ENCODE assay signal across 22 cellular contexts in genomic region chr2:216486708-216487107, GRCh38. TPM values are rescaled to one million over a fixed set of nuclear protein-coding genes. Genes with fewer than 3 reads are reported as not detected.
DNase-seq lines count a peak whose midpoint lies in the region; ATAC-seq and TF ChIP-seq lines count a peak whose summit lies in the region.
"Had no signal": no experiment of that assay in that cellular context is flagged by ENCODE, and none has a peak within 500 bp of the region (broad histone marks: within the 10 kb centered on the region; RNA-seq: fewer than 3 reads in every experiment).

No MANE protein-coding gene starts in this region.

- no peak overlapping the region for H4K5ac ChIP-seq in IMR-90 (ENCODE audit: low read depth, low read length)

- H2AFZ ChIP-seq in IMR-90 (replicated peaks; ENCODE audit: low read length, poor library complexity) = no peak overlapping the region

- H2AK5ac ChIP-seq in IMR-90 (ENCODE audit: low read depth, low read length) = no peak overlapping the region; the same call in 1 of the 2 replicates

- H2BK120ac ChIP-seq in IMR-90 (ENCODE audit: low read depth, low read length) = no peak overlapping the region

- H2BK20ac ChIP-seq in IMR-90 (ENCODE audit: low read depth, low read length) = no peak overlapping the region

- ATAC-seq in IMR-90 (ENCODE audit: low read depth) = peak; percentile 15; the same call in 1 of the 2 replicates
- ATAC-seq in left lung = peak; percentile 66
- ATAC-seq in activated naive CD8-positive, alpha-beta T cell treated with anti-CD3 and anti-CD28 coated beads, Interleukin-2, amount 50 U/mL, for 24 hours = no peak
- ATAC-seq in HG03521 (IDR thresholded peaks at IDR 0.05; ENCODE audit: unreplicated experiment) = no peak

- BruUV-seq in IMR-90 (replicated peaks; lab: Mats Ljungman, UMichigan) = no TSS peak

- H3K9me3 Mint-ChIP-seq in activated naive CD8-positive, alpha-beta T cell treated with anti-CD3 and anti-CD28 coated beads, Interleukin-2, amount 50 U/mL, for 24 hours = no peaks in the 10 kb centered on the region
- H3K9me3 Mint-ChIP-seq: brain had no signal

- H3K4me1 Mint-ChIP-seq in activated naive CD8-positive, alpha-beta T cell treated with anti-CD3 and anti-CD28 coated beads, Interleukin-2, amount 50 U/mL, for 24 hours = no peaks in the 10 kb centered on the region

- H3K9me1 ChIP-seq in IMR-90 (ENCODE audit: insufficient read depth, low read length) = 0 out of 2 replicates have a peak, but pooled peaks cover 5% of the 10 kb centered on the region

- TF ChIP-seq CTCF in IMR-90 (conservative IDR thresholded peaks at IDR 0.05; ENCODE audit: low read depth, low read length) (no peak), left lung (IDR thresholded peaks at IDR 0.05) (no peak), spleen (IDR thresholded peaks at IDR 0.05 in 8 of 11, conservative IDR thresholded peaks at IDR 0.05 in 3 of 11) (no peak)

- H3K27ac ChIP-seq in IMR-90 (ENCODE audit: insufficient read depth, low read length) = no peak overlapping the region
- peak overlapping the region in 1 of 2 donors; percentile 62 for H3K27ac ChIP-seq in left lung
- peak overlapping the region in 3 of 8 donors; percentile 38 to 59 (median 58) for H3K27ac ChIP-seq in spleen
- H3K27ac ChIP-seq: colonic mucosa, suprapubic skin had no signal

- POLR2A ChIA-PET in IMR-90 (lab: Charles Lee; ENCODE audit: unreplicated experiment) = no interaction called here

- peak; percentile 72 to 74 for DNase-seq in AML-193 (lab: John Stamatoyannopoulos, UW)
- no peak for DNase-seq in IMR-90
- DNase-seq in UCSD-AML1 (lab: John Stamatoyannopoulos, UW; ENCODE audit: unreplicated experiment) = peak; percentile 72
- DNase-seq in left lung = peak in 1 of 2 donors; percentile 44
- no peak for DNase-seq in activated naive CD8-positive, alpha-beta T cell treated with anti-CD3 and anti-CD28 coated beads, Interleukin-2, amount 50 U/mL, for 24 hours
- DNase-seq in dedifferentiated amniotic fluid mesenchymal stem cell (ENCODE audit: extremely low spot score) = no peak
- DNase-seq in spleen = no peak
- DNase-seq: colonic mucosa; COR-L47; DND-41; foreskin melanocyte; kidney glomerular epithelial cell; NCI-H1436 treated with DMSO at 0.1 percent for 48 hours; NCI-H2171 treated with DMSO at 0.1 percent for 48 hours; NCI-H774; retina; SK-N-SH; stimulated activated CD4-positive, alpha-beta T cell treated with anti-CD3 and anti-CD28 coated beads, Interleukin-15, amount 100 ng/mL, for 24 hours; T1000 had no signal

- H3K36me3 ChIP-seq in IMR-90 (ENCODE audit: control insufficient read depth, insufficient read depth, low read length) = peaks cover 4% of the 10 kb centered on the region
- H3K36me3 ChIP-seq in left lung = peaks cover 0 to 18% of the 10 kb centered on the region in 2 donors
- peaks cover 0 to 22% (median 15%) of the 10 kb centered on the region in 6 donors for H3K36me3 ChIP-seq in spleen
- H3K36me3 ChIP-seq: colonic mucosa had no signal

- H3K27me3 Mint-ChIP-seq in activated naive CD8-positive, alpha-beta T cell treated with anti-CD3 and anti-CD28 coated beads, Interleukin-2, amount 50 U/mL, for 24 hours = no peaks in the 10 kb centered on the region

- no peak overlapping the region for H3K23ac ChIP-seq in IMR-90 (ENCODE audit: low read depth, low read length)

- H2BK15ac ChIP-seq in IMR-90 (ENCODE audit: low read depth, low read length) = no peak overlapping the region

- TF ChIP-seq RAD21 in IMR-90 (IDR thresholded peaks at IDR 0.05; ENCODE audit: low read length) = no peak

- H3K9ac ChIP-seq in IMR-90 (ENCODE audit: low read depth, low read length) = no peak overlapping the region
- H3K9ac ChIP-seq: SK-N-SH had no signal

- H4K8ac ChIP-seq in IMR-90 (ENCODE audit: low read depth in 2 of 2, low read length in 2 of 2) = no peak overlapping the region

- no peak overlapping the region for H3K4me2 ChIP-seq in IMR-90 (ENCODE audit: low read depth, low read length)
- H3K4me2 ChIP-seq: SK-N-SH had no signal

- H4K20me1 ChIP-seq in IMR-90 (ENCODE audit: insufficient read depth, low read length) = no peaks in the 10 kb centered on the region

- H3K27me3 ChIP-seq in IMR-90 (ENCODE audit: control insufficient read depth, insufficient read depth, low read length) (no peaks in the 10 kb centered on the region), left lung (no peaks in the 10 kb centered on the region), spleen (replicated peaks in 1 of 7) (no peaks in the 10 kb centered on the region)
- H3K27me3 ChIP-seq: colonic mucosa, suprapubic skin had no signal

- H3K4me1 ChIP-seq in IMR-90 (ENCODE audit: control insufficient read depth, insufficient read depth, low read length) (peaks cover 3% of the 10 kb centered on the region), left lung (peaks cover 0 to 23% of the 10 kb centered on the region in 2 donors), spleen (peaks cover 0 to 24% (median 9%) of the 10 kb centered on the region in 6 donors)
- H3K4me1 ChIP-seq: colonic mucosa had no signal

- no peak overlapping the region for H3K4me3 ChIP-seq in IMR-90 (ENCODE audit: insufficient read depth, low read depth, low read length)
- no peak overlapping the region for H3K4me3 ChIP-seq in left lung
- H3K4me3 ChIP-seq in spleen = no peak overlapping the region
- H3K4me3 ChIP-seq: colonic mucosa, suprapubic skin had no signal

- H2AK9ac ChIP-seq in IMR-90 (replicated peaks; ENCODE audit: low read depth, low read length, poor library complexity) = no peak overlapping the region

- no peak overlapping the region for H3K18ac ChIP-seq in IMR-90 (ENCODE audit: low read depth, low read length)

- no peak overlapping the region for H3K56ac ChIP-seq in IMR-90 (ENCODE audit: extremely low read depth, insufficient read depth, low read length)

- peaks cover 4% of the 10 kb centered on the region for H3K36me3 Mint-ChIP-seq in activated naive CD8-positive, alpha-beta T cell treated with anti-CD3 and anti-CD28 coated beads, Interleukin-2, amount 50 U/mL, for 24 hours (ENCODE audit: low read depth)

- no peak overlapping the region for H4K91ac ChIP-seq in IMR-90 (ENCODE audit: insufficient read depth, low read depth, low read length)

- TF ChIP-seq POLR2A in IMR-90 (IDR thresholded peaks at IDR 0.05; ENCODE audit: low read depth, low read length) = no peak
- no peak for TF ChIP-seq POLR2A in spleen (IDR thresholded peaks at IDR 0.05)

- H3K27ac Mint-ChIP-seq in activated naive CD8-positive, alpha-beta T cell treated with anti-CD3 and anti-CD28 coated beads, Interleukin-2, amount 50 U/mL, for 24 hours = no peak overlapping the region
- H3K27ac Mint-ChIP-seq: brain had no signal

- in situ Hi-C loops in IMR-90 (cut with MboI; ENCODE audit: low sequenced_read_pairs) = no loop called here

- WGBS in IMR-90 (ENCODE audit: extremely low coverage in 2 of 2, insufficient read length in 1 of 2), 2 experiments = no CpG with 5 or more reads among the region's 4 CpGs
- WGBS in spleen, 5 donors = 10 to 60% (median 29%) methylated on average over 4 of the region's 4 CpGs

- no peak overlapping the region for H3K14ac ChIP-seq in IMR-90 (replicated peaks; ENCODE audit: low read depth, low read length)

- H3K4ac ChIP-seq in IMR-90 (ENCODE audit: low read depth, low read length) = no peak overlapping the region

- H3K79me1 ChIP-seq in IMR-90 (ENCODE audit: low read depth in 1 of 2, low read length in 2 of 2) = peaks cover 0 to 4% of the 10 kb centered on the region in 2 experiments; a peak in 1 of 4 replicates

- intact Hi-C loops in IMR-90 (cut with micrococcal nuclease) = no loop called here
- intact Hi-C loops in left lung (cut with DNase I) = no loop called here
- intact Hi-C loops in spleen (cut with DNase I; ENCODE audit: low total_unique reads) = no loop called here

- dilution Hi-C loops in IMR-90 (cut with HindIII; ENCODE audit: low sequenced_read_pairs, unreplicated experiment) = no loop called here

- no peak overlapping the region for H2BK5ac ChIP-seq in IMR-90 (ENCODE audit: low read depth, low read length, poor library complexity, severe bottlenecking)

- CTCF ChIA-PET in IMR-90 (lab: Yijun Ruan, JAX) = interaction anchor here (1.1 kb wide), 1 partner anchor 21 kb away, joined by 3 read pairs; no protein-coding TSS in a partner anchor

- no peak overlapping the region for H3K4me3 Mint-ChIP-seq in activated naive CD8-positive, alpha-beta T cell treated with anti-CD3 and anti-CD28 coated beads, Interleukin-2, amount 50 U/mL, for 24 hours
- H3K4me3 Mint-ChIP-seq: brain had no signal

- H3K9me3 ChIP-seq in IMR-90 (ENCODE audit: control insufficient read depth, insufficient read depth, low read length) = no peaks in the 10 kb centered on the region
- H3K9me3 ChIP-seq in left lung = no peaks in the 10 kb centered on the region
- no peaks in the 10 kb centered on the region for H3K9me3 ChIP-seq in spleen
- H3K9me3 ChIP-seq: colonic mucosa, SK-N-SH, suprapubic skin had no signal

TF ChIP-seq in IMR-90, 13 proteins besides CTCF, POLR2A, EP300 and RAD21:
- TF ChIP-seq CEBPB (IDR thresholded peaks at IDR 0.05; ENCODE audit: low read depth, low read length) = no peak

RNA-seq across cellular contexts. Expression of gene RPL37A, which starts 11.9 kb away (rescaled TPM):
- total RNA-seq in IMR-90 (2012; rRNA removed) (341 and 804 TPM in 2 replicates), left lung (1,000 to 10,000 TPM; 1,937 to 1,986 TPM), spleen (1,000 to 10,000 TPM in 4 of 7 donors, 100 to 1,000 TPM in 3; 688 to 2,288 (median 1,633) TPM)
- polyA plus RNA-seq in IMR-90 (2012; rRNA removed) (1,504 and 1,572 TPM in 2 replicates), spleen (1,000 to 10,000 TPM; 5,553 to 9,110 (median 7,989) TPM)
- polyA plus RNA-seq in IMR-90 (2012; cell fraction: cytosol; rRNA removed) = 2,705 and 5,319 TPM in 2 replicates
- polyA plus RNA-seq in IMR-90 (2012; cell fraction: nucleus; rRNA removed; ENCODE audit: low replicate concordance) = 530 and 1,168 TPM in 2 replicates

Comparison
In these comparisons a context has a peak if more than half of its experiments do, and no peak if none do; other contexts are left out.
1. DNase-seq: peak in AML-193 (2 of 2) and UCSD-AML1 (single experiment); none in IMR-90 (single experiment), activated naive CD8-positive, alpha-beta T cell treated with anti-CD3 and anti-CD28 coated beads, Interleukin-2, amount 50 U/mL, for 24 hours (single experiment), dedifferentiated amniotic fluid mesenchymal stem cell (single experiment) and spleen (single experiment).
2. ATAC-seq: peak in IMR-90 (single experiment) and left lung (single experiment); none in activated naive CD8-positive, alpha-beta T cell treated with anti-CD3 and anti-CD28 coated beads, Interleukin-2, amount 50 U/mL, for 24 hours (single experiment) and HG03521 (single experiment).